9 cellular contexts compared by ENCODE assay signal in the genomic region with DNA sequence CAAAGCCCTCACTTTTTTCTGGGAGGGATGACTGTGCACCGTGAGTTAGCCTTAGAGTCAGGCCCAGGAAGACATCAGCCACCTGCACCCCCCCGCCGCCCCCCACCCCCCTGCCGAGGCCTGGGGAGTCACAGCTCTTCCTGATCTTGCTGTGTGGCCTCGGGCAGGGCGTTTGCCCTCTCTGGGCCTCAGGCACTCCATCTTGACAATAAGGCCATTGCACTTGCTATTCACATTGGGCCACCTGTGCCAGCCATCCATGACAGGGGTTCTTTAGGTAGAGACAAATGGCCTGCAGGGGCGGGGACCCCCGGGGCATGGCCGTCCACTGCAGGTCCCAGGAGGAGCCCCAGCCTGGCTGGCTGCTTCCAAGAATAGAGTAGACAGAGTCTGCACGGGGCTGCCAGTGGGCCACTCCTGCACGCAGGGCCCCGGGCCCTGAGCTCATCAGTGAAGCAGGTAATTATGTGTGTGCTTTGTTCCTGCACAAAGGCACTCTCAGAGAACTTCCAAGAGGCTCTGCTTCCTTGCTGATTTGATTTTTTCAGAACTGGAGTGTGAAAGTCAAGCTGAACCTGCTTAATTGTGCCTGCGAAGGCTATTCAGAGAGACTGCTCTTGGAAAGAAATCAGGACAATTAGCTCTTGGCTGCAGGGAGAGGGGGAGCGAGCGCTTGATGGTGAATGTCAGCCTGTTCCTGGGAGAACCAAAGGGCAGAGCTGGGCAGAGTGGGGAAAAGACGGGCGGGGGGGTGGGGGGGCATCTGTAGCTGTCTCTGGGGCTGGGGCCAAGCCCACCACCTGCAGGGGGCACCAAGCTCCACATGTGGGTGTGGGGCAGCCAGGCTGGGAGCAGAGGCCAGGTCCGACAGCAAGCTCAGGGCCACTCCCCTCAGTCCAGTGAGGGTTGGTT. TPM values are rescaled to one million over a fixed set of nuclear protein-coding genes. Genes with fewer than 3 reads are reported as not detected.
DNase-seq lines count a peak whose midpoint lies in the region; ATAC-seq and TF ChIP-seq lines count a peak whose summit lies in the region.
"Had no signal": no experiment of that assay in that cellular context is flagged by ENCODE, and none has a peak within 500 bp of the region (broad histone marks: within the 10 kb centered on the region; RNA-seq: fewer than 3 reads in every experiment).

No MANE protein-coding gene starts in this region.

- H3K4me1 Mint-ChIP-seq in WTC11 (0 out of 2 replicates have a peak, but pooled peaks cover 3% of the 10 kb centered on the region), T-helper 17 cell (peaks cover 14% of the 10 kb centered on the region)
- H3K4me1 Mint-ChIP-seq in naive thymus-derived CD4-positive, alpha-beta T cell: peaks cover 9 to 27% (median 13%) of the 10 kb centered on the region in 7 donors

- H3K36me3 Mint-ChIP-seq in WTC11 (no peaks in the 10 kb centered on the region), T-helper 17 cell (ENCODE audit: low read depth) (peaks cover 2% of the 10 kb centered on the region)
- peaks cover 0 to 6% (median 0%) of the 10 kb centered on the region in 5 donors for H3K36me3 Mint-ChIP-seq in naive thymus-derived CD4-positive, alpha-beta T cell

- DNase-seq in D341Med (ENCODE audit: low spot score) (peak; percentile 61), NCI-H1092 treated with DMSO at 0.1 percent for 48 hours (lab: John Stamatoyannopoulos, UW) (peak; percentile 57), WTC11 (ENCODE audit: low spot score) (peak; percentile 56), lung microvascular endothelial cell (ENCODE audit: low read depth in 2 of 2) (peak; percentile 37 to 67), T-helper 17 cell (no peak), ovary (no peak)
- no peak for DNase-seq in naive thymus-derived CD4-positive, alpha-beta T cell
- DNase-seq: stimulated activated naive CD4-positive, alpha-beta T cell had no signal

- POLR2A ChIA-PET in WTC11 (lab: Charles Lee): interaction anchor here (0.6 kb wide), 1 partner anchor 183 kb away, joined by 3 read pairs; no protein-coding TSS in a partner anchor
- POLR2A ChIA-PET in naive thymus-derived CD4-positive, alpha-beta T cell (lab: Charles Lee): no interaction called here

- H3K27me3 ChIP-seq in naive thymus-derived CD4-positive, alpha-beta T cell (ENCODE audit: control insufficient read depth in 2 of 2, insufficient read depth in 2 of 2, low read length in 2 of 2): no peaks in the 10 kb centered on the region
- no peaks in the 10 kb centered on the region for H3K27me3 ChIP-seq in ovary

- H3K27ac ChIP-seq in naive thymus-derived CD4-positive, alpha-beta T cell (ENCODE audit: low read depth, low read length): no peak overlapping the region
- H3K27ac ChIP-seq in ovary: no peak overlapping the region

- H3K4me3 ChIP-seq in naive thymus-derived CD4-positive, alpha-beta T cell (ENCODE audit: low read length): no peak overlapping the region
- no peak overlapping the region for H3K4me3 ChIP-seq in ovary

- peak; percentile 66 for ATAC-seq in WTC11
- ATAC-seq in T-helper 17 cell: no peak
- no peak for ATAC-seq in naive thymus-derived CD4-positive, alpha-beta T cell
- ATAC-seq in HG03039 (IDR thresholded peaks at IDR 0.05; ENCODE audit: unreplicated experiment): no peak

- TF ChIP-seq CTCF in WTC11 (IDR thresholded peaks at IDR 0.05) (no peak), ovary (IDR thresholded peaks at IDR 0.05) (no peak)

- no peak for TF ChIP-seq POLR2A in ovary (IDR thresholded peaks at IDR 0.05)

- H3K4me3 Mint-ChIP-seq in WTC11 (no peak overlapping the region), T-helper 17 cell (no peak overlapping the region)
- no peak overlapping the region for H3K4me3 Mint-ChIP-seq in naive thymus-derived CD4-positive, alpha-beta T cell

- no peaks in the 10 kb centered on the region for H3K9me3 Mint-ChIP-seq in WTC11
- H3K9me3 Mint-ChIP-seq in naive thymus-derived CD4-positive, alpha-beta T cell: no peaks in the 10 kb centered on the region

- intact Hi-C loops in naive thymus-derived CD4-positive, alpha-beta T cell (cut with micrococcal nuclease): loop anchor here in 1 of 2 donors (1.0 kb wide), 1 partner anchor 246 kb away; no protein-coding TSS in a partner anchor
- intact Hi-C loops in ovary (cut with DNase I): no loop called here

- H3K27ac Mint-ChIP-seq in WTC11 (peak overlapping the region; percentile 91), T-helper 17 cell (no peak overlapping the region)
- peak overlapping the region in 1 of 9 donors; percentile 11 for H3K27ac Mint-ChIP-seq in naive thymus-derived CD4-positive, alpha-beta T cell

- 49 to 56% (median 51%) methylated on average over 18 of the region's 18 CpGs for WGBS in ovary, 3 donors

- no peaks in the 10 kb centered on the region for H3K27me3 Mint-ChIP-seq in WTC11 (ENCODE audit: low read depth)
- no peaks in the 10 kb centered on the region for H3K27me3 Mint-ChIP-seq in T-helper 17 cell
- no peaks in the 10 kb centered on the region for H3K27me3 Mint-ChIP-seq in naive thymus-derived CD4-positive, alpha-beta T cell

- H3K4me1 ChIP-seq in naive thymus-derived CD4-positive, alpha-beta T cell (ENCODE audit: control insufficient read depth in 2 of 2, insufficient read depth in 2 of 2, low read length in 2 of 2): no peaks in the 10 kb centered on the region
- no peaks in the 10 kb centered on the region for H3K4me1 ChIP-seq in ovary (ENCODE audit: insufficient read depth)

- no peaks in the 10 kb centered on the region for H3K36me3 ChIP-seq in naive thymus-derived CD4-positive, alpha-beta T cell (ENCODE audit: control insufficient read depth in 2 of 3, insufficient read depth in 3 of 3, low read length in 3 of 3)
- H3K36me3 ChIP-seq in ovary: no peaks in the 10 kb centered on the region

- TF ChIP-seq EP300 in ovary (IDR thresholded peaks at IDR 0.05): no peak

- CTCF ChIA-PET in WTC11 (lab: Charles Lee): interaction anchor here (0.5 to 2.5 kb wide), 26 partner anchors 10 to 276 kb away, joined by 3 to 24 read pairs (median 4); no protein-coding TSS in a partner anchor
- CTCF ChIA-PET in naive thymus-derived CD4-positive, alpha-beta T cell (lab: Charles Lee): interaction anchor here (1.0 to 1.3 kb wide), 2 partner anchors 38 to 246 kb away, joined by 3 to 8 read pairs; no protein-coding TSS in a partner anchor

- H3K9me3 ChIP-seq in T-helper 17 cell (ENCODE audit: control insufficient read depth, low read length, poor library complexity, severe bottlenecking) (no peaks in the 10 kb centered on the region), ovary (no peaks in the 10 kb centered on the region)
- no peaks in the 10 kb centered on the region for H3K9me3 ChIP-seq in naive thymus-derived CD4-positive, alpha-beta T cell (ENCODE audit: control insufficient read depth in 2 of 3, low read length in 3 of 3)

TF ChIP-seq in WTC11, 78 proteins besides CTCF, POLR2A, EP300 and RAD21:
- TF ChIP-seq, protein P1, sequence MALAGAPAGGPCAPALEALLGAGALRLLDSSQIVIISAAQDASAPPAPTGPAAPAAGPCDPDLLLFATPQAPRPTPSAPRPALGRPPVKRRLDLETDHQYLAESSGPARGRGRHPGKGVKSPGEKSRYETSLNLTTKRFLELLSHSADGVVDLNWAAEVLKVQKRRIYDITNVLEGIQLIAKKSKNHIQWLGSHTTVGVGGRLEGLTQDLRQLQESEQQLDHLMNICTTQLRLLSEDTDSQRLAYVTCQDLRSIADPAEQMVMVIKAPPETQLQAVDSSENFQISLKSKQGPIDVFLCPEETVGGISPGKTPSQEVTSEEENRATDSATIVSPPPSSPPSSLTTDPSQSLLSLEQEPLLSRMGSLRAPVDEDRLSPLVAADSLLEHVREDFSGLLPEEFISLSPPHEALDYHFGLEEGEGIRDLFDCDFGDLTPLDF (CRISPR knock-in tag; IDR thresholded peaks at IDR 0.05): no peak
- TF ChIP-seq NR3C1 (CRISPR knock-in tag; conservative IDR thresholded peaks at IDR 0.05; ENCODE audit: low read depth) (no peak), FOXJ3 (CRISPR knock-in tag; IDR thresholded peaks at IDR 0.05; ENCODE audit: borderline replicate concordance) (no peak), IRF2 (CRISPR knock-in tag; IDR thresholded peaks at IDR 0.05; ENCODE audit: borderline replicate concordance, low read depth) (no peak), HMGA2 (CRISPR knock-in tag; IDR thresholded peaks at IDR 0.05) (no peak)
- TF ChIP-seq, protein P2, sequence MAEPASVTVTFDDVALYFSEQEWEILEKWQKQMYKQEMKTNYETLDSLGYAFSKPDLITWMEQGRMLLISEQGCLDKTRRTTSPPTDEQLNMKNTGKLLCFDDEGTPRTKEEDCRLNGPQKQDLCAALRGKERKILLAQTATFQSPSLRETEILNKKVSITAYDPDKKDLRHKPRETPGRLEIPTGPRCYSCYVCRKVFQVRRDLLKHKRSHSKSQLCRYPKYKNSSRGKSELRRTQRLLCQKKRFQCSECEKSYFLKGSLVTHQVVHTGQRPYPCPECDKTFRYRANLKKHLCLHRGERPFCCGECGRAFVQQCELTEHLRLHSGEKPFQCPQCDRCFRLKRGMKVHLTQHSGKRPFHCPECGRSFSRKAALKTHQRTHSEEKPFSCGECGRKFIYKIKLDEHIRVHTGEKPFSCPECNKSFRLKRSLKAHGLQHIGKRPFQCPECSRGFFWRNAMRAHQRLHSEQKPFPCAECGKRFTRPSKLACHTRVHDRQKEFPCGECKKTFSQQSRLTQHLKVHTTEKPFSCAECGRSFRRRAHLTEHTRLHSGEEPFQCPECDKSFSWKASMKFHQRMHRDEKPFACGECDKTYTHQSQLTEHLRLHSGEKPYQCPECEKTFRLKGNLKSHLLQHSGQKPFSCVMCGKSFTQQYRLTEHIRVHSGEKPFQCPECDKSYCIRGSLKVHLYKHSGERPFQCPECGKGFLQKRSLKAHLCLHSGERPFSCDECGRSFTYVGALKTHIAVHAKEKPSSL (CRISPR knock-in tag; conservative IDR thresholded peaks at IDR 0.05): no peak
TF ChIP-seq in WTC11: peak in this region for 0.

RNA-seq across cellular contexts. Expression of gene RRM2, which starts 40.3 kb away (rescaled TPM):
- total RNA-seq in WTC11 (2021) (119 to 129 TPM (median 126 TPM) in 3 replicates), lung microvascular endothelial cell (5.6 and 16.1 TPM in 2 replicates), T-helper 17 cell (1 to 10 TPM in 1 of 2 donors, under 1 TPM in 1; 0.32 to 1.7 TPM), ovary (1 to 10 TPM in 3 of 7 donors, under 1 TPM in 2, not detected in 2; 0.24 to 4.6 (median 1.3) TPM)
- total RNA-seq in naive thymus-derived CD4-positive, alpha-beta T cell: 100 to 1,000 TPM in 1 of 5 experiments, 1 to 10 TPM in 1, under 1 TPM in 3; 0.13 to 330 (median 0.51) TPM
- polyA plus RNA-seq in naive thymus-derived CD4-positive, alpha-beta T cell: not detected
- 1 to 10 TPM in 1 of 2 donors, under 1 TPM in 1; 0.51 to 4.1 TPM for polyA plus RNA-seq in ovary

Comparison
In these comparisons a context has a peak if more than half of its experiments do, and no peak if none do; other contexts are left out.
1. DNase-seq: peak in D341Med (single experiment), NCI-H1092 treated with DMSO at 0.1 percent for 48 hours (single experiment), WTC11 (single experiment) and lung microvascular endothelial cell (2 of 2); none in T-helper 17 cell (0 of 3), naive thymus-derived CD4-positive, alpha-beta T cell (0 of 9) and ovary (0 of 5).